18 cellular contexts compared by ENCODE assay signal in the genomic region with DNA sequence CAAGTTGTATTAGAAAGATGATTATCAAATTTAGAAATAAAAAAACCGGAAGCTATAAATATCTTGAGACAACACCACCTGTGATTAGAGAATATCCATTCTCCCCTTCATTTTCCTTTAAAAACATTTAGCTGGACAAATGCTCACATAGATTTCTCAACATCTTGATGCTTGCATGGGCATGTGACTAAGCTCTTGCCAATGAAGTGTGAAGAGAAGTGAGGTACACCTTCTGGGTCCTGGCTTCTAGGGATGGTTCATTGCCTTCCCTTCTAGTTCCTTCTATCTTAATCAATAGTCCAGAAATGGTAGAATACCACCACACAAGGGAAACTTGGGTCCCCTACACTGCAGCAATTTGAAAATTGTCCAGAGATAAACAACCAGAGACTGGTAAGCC. TPM values are rescaled to one million over a fixed set of nuclear protein-coding genes. Genes with fewer than 3 reads are reported as not detected.
DNase-seq lines count a peak whose midpoint lies in the region; ATAC-seq, FAIRE-seq and TF ChIP-seq lines count a peak whose summit lies in the region.
"Had no signal": no experiment of that assay in that cellular context is flagged by ENCODE, and none has a peak within 500 bp of the region (broad histone marks: within the 10 kb centered on the region; RNA-seq: fewer than 3 reads in every experiment).

No MANE protein-coding gene starts in this region.

- no peak for TF ChIP-seq EP300 in Ishikawa (IDR thresholded peaks at IDR 0.05; ENCODE audit: borderline replicate concordance)

- no peaks in the 10 kb centered on the region for H3K27me3 ChIP-seq in CD4-positive, alpha-beta T cell (ENCODE audit: control insufficient read depth, insufficient read depth, low read length)
- H3K27me3 ChIP-seq: BE2C had no signal

- CTCF ChIA-PET in CD4-positive, alpha-beta T cell (lab: Charles Lee): interaction anchor here (0.8 to 1.3 kb wide), 2 partner anchors 22 to 81 kb away, joined by 3 to 4 read pairs; no protein-coding TSS in a partner anchor

- no peak for ATAC-seq in CD4-positive, alpha-beta T cell (ENCODE audit: poor library complexity)
- ATAC-seq in naive B cell (ENCODE audit: low read depth in 2 of 2) (no peak), HG02798 (IDR thresholded peaks at IDR 0.05; ENCODE audit: poor library complexity, unreplicated experiment) (no peak), GM21723 (IDR thresholded peaks at IDR 0.05; ENCODE audit: unreplicated experiment) (no peak)
- ATAC-seq: Right ventricle myocardium inferior had no signal

- DNase-seq in CD4-positive, alpha-beta T cell: no peak
- DNase-seq in choroid plexus epithelial cell (ENCODE audit: low read depth) (peak; percentile 8), naive B cell (no peak), GM12892 (ENCODE audit: insufficient read length) (no peak)
- DNase-seq: BE2C, GOT3, NCI-H187 treated with DMSO at 0.1 percent for 48 hours, NCI-H2171, NCI-H446 treated with DMSO at 0.1 percent for 48 hours, NCI-H748 treated with DMSO at 0.1 percent for 48 hours, PC-9, SK-N-SH had no signal

- intact Hi-C loops in CD4-positive, alpha-beta T cell (cut with DNase I, micrococcal nuclease): loop anchor here in 1 of 2 experiments (5.0 kb wide), 1 partner anchor 78 kb away; no protein-coding TSS in a partner anchor

- no peak for FAIRE-seq in GM12892 (lab: Jason Lieb, UNC)
- FAIRE-seq: G401.6 had no signal

- no peak for TF ChIP-seq CTCF in CD4-positive, alpha-beta T cell (IDR thresholded peaks at IDR 0.05)
- no peak for TF ChIP-seq CTCF in choroid plexus epithelial cell (conservative IDR thresholded peaks at IDR 0.05; ENCODE audit: low read depth, low read length)

- TF ChIP-seq POLR2A in GM12892 (IDR thresholded peaks at IDR 0.05; ENCODE audit: low read depth, low read length): no peak

- no peaks in the 10 kb centered on the region for H3K9me3 ChIP-seq in CD4-positive, alpha-beta T cell (ENCODE audit: control insufficient read depth, low read length)
- H3K9me3 ChIP-seq: BE2C, SK-N-SH had no signal

- TF ChIP-seq RAD21 in Ishikawa (IDR thresholded peaks at IDR 0.05; ENCODE audit: low read depth): no peak

- no peak overlapping the region for H3K4me3 Mint-ChIP-seq in CD4-positive, alpha-beta T cell
- H3K4me3 Mint-ChIP-seq in naive B cell: no peak overlapping the region

- H3K27me3 Mint-ChIP-seq in CD4-positive, alpha-beta T cell: no peaks in the 10 kb centered on the region
- no peaks in the 10 kb centered on the region for H3K27me3 Mint-ChIP-seq in naive B cell

- H3K4me3 ChIP-seq in choroid plexus epithelial cell (ENCODE audit: low read depth, low read length): no peak overlapping the region
- H3K4me3 ChIP-seq: PC-9 had no signal

- peaks cover 13% of the 10 kb centered on the region for H3K4me1 Mint-ChIP-seq in CD4-positive, alpha-beta T cell (ENCODE audit: low read depth)
- peaks cover 0 to 7% (median 6%) of the 10 kb centered on the region in 3 donors for H3K4me1 Mint-ChIP-seq in naive B cell

- H3K36me3 Mint-ChIP-seq in CD4-positive, alpha-beta T cell (ENCODE audit: low read depth): peaks cover 67% of the 10 kb centered on the region
- peaks cover 0 to 12% of the 10 kb centered on the region in 2 donors for H3K36me3 Mint-ChIP-seq in naive B cell

- H3K9me3 Mint-ChIP-seq in CD4-positive, alpha-beta T cell: no peaks in the 10 kb centered on the region
- no peaks in the 10 kb centered on the region for H3K9me3 Mint-ChIP-seq in naive B cell

- H3K27ac ChIP-seq in CD4-positive, alpha-beta T cell (ENCODE audit: low read depth, low read length): no peak overlapping the region
- H3K27ac ChIP-seq: KMS-11, PC-9 had no signal

- POLR2A ChIA-PET in CD4-positive, alpha-beta T cell (lab: Charles Lee): interaction anchor here (0.6 kb wide), 1 partner anchor 80 kb away, joined by 3 read pairs; no protein-coding TSS in a partner anchor

- H3K27ac Mint-ChIP-seq in CD4-positive, alpha-beta T cell: peak overlapping the region; percentile 0
- H3K27ac Mint-ChIP-seq in naive B cell: peak overlapping the region in 4 of 6 donors; percentile 27 to 48 (median 36)

TF ChIP-seq in Ishikawa, 13 proteins besides CTCF, POLR2A, EP300 and RAD21:
- TF ChIP-seq, protein P1, sequence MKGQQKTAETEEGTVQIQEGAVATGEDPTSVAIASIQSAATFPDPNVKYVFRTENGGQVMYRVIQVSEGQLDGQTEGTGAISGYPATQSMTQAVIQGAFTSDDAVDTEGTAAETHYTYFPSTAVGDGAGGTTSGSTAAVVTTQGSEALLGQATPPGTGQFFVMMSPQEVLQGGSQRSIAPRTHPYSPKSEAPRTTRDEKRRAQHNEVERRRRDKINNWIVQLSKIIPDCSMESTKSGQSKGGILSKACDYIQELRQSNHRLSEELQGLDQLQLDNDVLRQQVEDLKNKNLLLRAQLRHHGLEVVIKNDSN (IDR thresholded peaks at IDR 0.05): peak; percentile 61; the same call in 1 of the 2 replicates
- TF ChIP-seq CREB1 (IDR thresholded peaks at IDR 0.05; ENCODE audit: low read depth): no peak

RNA-seq across cellular contexts. Expression of a gene that starts 41.0 kb away (rescaled TPM):
- 10 to 100 TPM; 34.3 TPM for total RNA-seq in CD4-positive, alpha-beta T cell
- 10 to 100 TPM; 19.7 to 40.0 (median 32.7) TPM for polyA plus RNA-seq in naive B cell (ENCODE audit: low read depth in 6 of 6)
- polyA plus RNA-seq in GM12892 (2012; ENCODE audit: missing spikeins): 31.2 TPM
